ENCODE assay signal across 9 cellular contexts in the genomic region with DNA sequence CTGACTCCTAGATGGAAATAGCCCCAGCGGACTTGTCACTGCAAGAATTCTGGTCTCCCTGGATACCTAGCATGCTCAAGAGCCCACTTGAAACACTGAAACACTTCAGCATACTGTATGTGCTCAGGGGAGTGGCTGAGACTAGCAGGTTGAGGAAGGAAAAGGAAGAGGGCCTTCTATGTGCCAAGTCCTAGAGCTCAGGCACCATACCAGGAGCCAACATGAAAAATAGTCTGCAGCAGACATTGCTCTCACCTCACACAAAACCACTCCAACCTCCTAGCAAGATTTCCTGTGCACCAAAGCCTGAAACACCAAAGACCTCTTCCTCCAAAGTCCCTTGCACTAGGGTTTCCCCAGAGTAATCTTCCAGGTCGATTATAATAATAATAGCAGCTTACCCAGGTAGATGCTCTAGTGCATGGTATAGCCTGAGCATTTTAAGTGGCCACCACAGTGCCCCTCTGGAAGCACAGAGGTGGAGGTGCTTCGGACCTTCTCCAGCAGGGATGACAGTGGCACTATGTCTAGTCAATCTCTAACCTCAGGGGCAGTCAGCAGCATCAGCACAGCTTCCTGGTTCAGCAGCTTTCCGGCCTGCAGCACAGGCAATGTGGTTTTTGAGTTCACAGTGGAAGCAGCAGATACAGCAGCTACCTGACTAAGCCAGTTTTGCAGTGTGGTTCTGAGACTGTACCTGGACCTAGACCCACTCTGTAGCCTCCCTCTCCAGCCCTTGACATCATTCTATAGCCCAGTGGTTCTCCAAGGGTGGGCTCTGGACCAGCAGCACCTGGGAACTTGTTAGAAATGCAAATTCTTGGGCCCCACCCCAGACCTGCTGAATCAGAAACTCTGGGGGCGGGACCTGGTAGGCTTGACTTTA. TPM values are rescaled to one million over a fixed set of nuclear protein-coding genes. Genes with fewer than 3 reads are reported as not detected.
DNase-seq lines count a peak whose midpoint lies in the region; ATAC-seq, FAIRE-seq and TF ChIP-seq lines count a peak whose summit lies in the region.
"Had no signal": no experiment of that assay in that cellular context is flagged by ENCODE, and none has a peak within 500 bp of the region (broad histone marks: within the 10 kb centered on the region; RNA-seq: fewer than 3 reads in every experiment).

No MANE protein-coding gene starts in this region.

- H2BK120ac ChIP-seq in trophoblast cell (ENCODE audit: insufficient read depth, low read length, poor library complexity): no peak overlapping the region

- intact Hi-C loops in kidney (cut with DNase I): no loop called here

- no peak overlapping the region for H2AK5ac ChIP-seq in trophoblast cell (ENCODE audit: low read length)

- H3K14ac ChIP-seq in trophoblast cell (ENCODE audit: low read length): no peak overlapping the region

- no peaks in the 10 kb centered on the region for H3K79me1 ChIP-seq in trophoblast cell (ENCODE audit: low read length)

- H3K36me3 ChIP-seq in trophoblast cell (ENCODE audit: control insufficient read depth in 1 of 2, insufficient read depth in 2 of 2, low read length in 2 of 2) (no peaks in the 10 kb centered on the region), kidney (ENCODE audit: control insufficient read depth in 1 of 2, insufficient read depth in 2 of 2, low read length in 2 of 2) (no peaks in the 10 kb centered on the region)

- TF ChIP-seq CTCF in kidney (IDR thresholded peaks at IDR 0.05; ENCODE audit: borderline replicate concordance, extremely low read depth, insufficient read depth): no peak

- H3K27me3 ChIP-seq in trophoblast cell (ENCODE audit: insufficient read depth, low read length): no peaks in the 10 kb centered on the region

- no peak overlapping the region for H3K4me3 ChIP-seq in trophoblast cell (ENCODE audit: low read depth, low read length)
- H3K4me3 ChIP-seq in kidney (ENCODE audit: low read length in 2 of 2): no peak overlapping the region

- no peak overlapping the region for H2BK5ac ChIP-seq in trophoblast cell (ENCODE audit: low read depth, low read length, poor library complexity)

- no CpG with 5 or more reads among the region's 5 CpGs for WGBS in trophoblast cell (ENCODE audit: extremely low coverage, insufficient coverage, insufficient read length)

- no peak overlapping the region for H2BK12ac ChIP-seq in trophoblast cell (ENCODE audit: low read length)

- no peak overlapping the region for H3K23ac ChIP-seq in trophoblast cell (ENCODE audit: low read length)

- no peak overlapping the region for H4K12ac ChIP-seq in trophoblast cell (ENCODE audit: low read depth, low read length)

- H3K27ac ChIP-seq in trophoblast cell (ENCODE audit: low read depth, low read length) (no peak overlapping the region), kidney (ENCODE audit: low read depth in 2 of 2, low read length in 2 of 2) (no peak overlapping the region)

- H4K8ac ChIP-seq in trophoblast cell (ENCODE audit: low read depth, low read length): no peak overlapping the region

- no peak overlapping the region for H3K4ac ChIP-seq in trophoblast cell (ENCODE audit: low read depth, low read length)

- H3K9ac ChIP-seq in trophoblast cell (ENCODE audit: low read length) (peak overlapping the region; percentile 48), kidney (ENCODE audit: low read length in 2 of 2) (no peak overlapping the region)

- H2AFZ ChIP-seq in trophoblast cell (ENCODE audit: insufficient read depth, low read length, poor library complexity): no peak overlapping the region

- DNase-seq in NCI-H524 treated with DMSO at 0.1 percent for 48 hours (lab: John Stamatoyannopoulos, UW): peak; percentile 18
- DNase-seq in activated T-cell treated with anti-CD3 and anti-CD28 coated beads, Interleukin-2, amount 50 U/mL, for 1 hour: peak; percentile 70
- no peak for DNase-seq in trophoblast cell
- no peak for DNase-seq in COLO668 (lab: John Stamatoyannopoulos, UW; ENCODE audit: unreplicated experiment)
- DNase-seq in pons (ENCODE audit: low spot score): no peak
- no peak for DNase-seq in kidney

- H3K4me2 ChIP-seq in trophoblast cell (ENCODE audit: low read length): no peak overlapping the region

- ATAC-seq in GM18907 (IDR thresholded peaks at IDR 0.05; ENCODE audit: unreplicated experiment): peak; percentile 62
- ATAC-seq in HG02885 (IDR thresholded peaks at IDR 0.05; ENCODE audit: poor library complexity, unreplicated experiment): peak; percentile 69

- H3K18ac ChIP-seq in trophoblast cell (ENCODE audit: low read length): no peak overlapping the region

- H3K9me3 ChIP-seq in trophoblast cell (ENCODE audit: insufficient read depth, low read depth, low read length) (no peaks in the 10 kb centered on the region), kidney (ENCODE audit: control insufficient read depth in 1 of 2, low read length in 2 of 2) (no peaks in the 10 kb centered on the region)

- H3K79me2 ChIP-seq in trophoblast cell (ENCODE audit: control insufficient read depth, insufficient read depth, low read length, poor library complexity): no peaks in the 10 kb centered on the region

- no peak for FAIRE-seq in kidney (lab: Jason Lieb, UNC)

- H3K4me1 ChIP-seq in trophoblast cell (ENCODE audit: control insufficient read depth in 1 of 2, insufficient read depth in 2 of 2, low read length in 2 of 2): no peaks in the 10 kb centered on the region
- peaks cover 2 to 3% of the 10 kb centered on the region in 2 donors for H3K4me1 ChIP-seq in kidney (ENCODE audit: control insufficient read depth in 1 of 2, insufficient read depth in 1 of 2, low read depth in 1 of 2, low read length in 2 of 2)

- H4K91ac ChIP-seq in trophoblast cell (ENCODE audit: low read depth, low read length): no peak overlapping the region

RNA-seq across cellular contexts. Expression of gene UBE2L5, which starts 45.6 kb away (rescaled TPM):
- polyA plus RNA-seq in trophoblast cell (2013): 0.05 TPM in 1 of 2 replicates, not detected in the other
- not detected for total RNA-seq in kidney
- not detected for polyA plus RNA-seq in kidney (ENCODE audit: insufficient read depth, low read depth, low replicate concordance)
- total RNA-seq: T-helper 2 cell treated with Interferon-gamma antibody and Interleukin-4, amounts not matched to agents 100 ng/mL and 5 ng/mL, for 36 hours had no signal

Comparison
In these comparisons a context has a peak if more than half of its experiments do, and no peak if none do; other contexts are left out.
1. DNase-seq: peak in NCI-H524 treated with DMSO at 0.1 percent for 48 hours (single experiment) and activated T-cell treated with anti-CD3 and anti-CD28 coated beads, Interleukin-2, amount 50 U/mL, for 1 hour (single experiment); none in trophoblast cell (0 of 2), COLO668 (single experiment), pons (single experiment) and kidney (single experiment).